Comparison of ENCODE assay signal across 9 cellular contexts in genomic region chr3:69326821-69327433, GRCh38. TPM values are rescaled to one million over a fixed set of nuclear protein-coding genes. Genes with fewer than 3 reads are reported as not detected.
A peak's percentile ranks its signal among the peaks of the same experiment; 100 is the strongest.
DNase-seq lines count a peak whose midpoint lies in the region; ATAC-seq and TF ChIP-seq lines count a peak whose summit lies in the region.
"Had no signal": no experiment of that assay in that cellular context is flagged by ENCODE, and none has a peak within 500 bp of the region (broad histone marks: within the 10 kb centered on the region; RNA-seq: fewer than 3 reads in every experiment).

No MANE protein-coding gene starts in this region.

- intact Hi-C loops in psoas muscle (cut with DNase I) = no loop called here

- H3K36me3 ChIP-seq in skeletal muscle tissue (ENCODE audit: control insufficient read depth in 3 of 3, insufficient read depth in 3 of 3, low read length in 3 of 3) (no peaks in the 10 kb centered on the region), psoas muscle (ENCODE audit: insufficient read depth in 1 of 2, low read depth in 1 of 2) (no peaks in the 10 kb centered on the region)

- H3K27ac ChIP-seq in skeletal muscle tissue (ENCODE audit: low read depth, low read length) (peak overlapping the region; percentile 45), psoas muscle (no peak overlapping the region)
- H3K27ac ChIP-seq: VCaP had no signal

- H3K27me3 ChIP-seq in skeletal muscle tissue (ENCODE audit: control insufficient read depth in 3 of 3, insufficient read depth in 3 of 3, low read length in 3 of 3) = no peaks in the 10 kb centered on the region
- H3K27me3 ChIP-seq in psoas muscle (ENCODE audit: insufficient read depth in 3 of 3, low read length in 2 of 3) = no peaks in the 10 kb centered on the region

- TF ChIP-seq CTCF in psoas muscle (IDR thresholded peaks at IDR 0.05) = no peak

- ATAC-seq in HG03135 (IDR thresholded peaks at IDR 0.05; ENCODE audit: unreplicated experiment) = peak; percentile 84
- peak; percentile 94 for ATAC-seq in activated T-cell treated with anti-CD3 and anti-CD28 coated beads, Interleukin-2, amount 50 U/mL, for 4 hours
- ATAC-seq in psoas muscle = no peak

- H3K9ac ChIP-seq in skeletal muscle tissue (ENCODE audit: low read depth in 1 of 3, low read length in 3 of 3) = no peak overlapping the region

- H3K4me1 Mint-ChIP-seq in activated T-cell treated with anti-CD3 and anti-CD28 coated beads, Interleukin-2, amount 50 U/mL, for 4 hours (ENCODE audit: low read depth) = peaks cover 46% of the 10 kb centered on the region

- peak; percentile 15 for DNase-seq in activated CD8-positive, alpha-beta memory T cell treated with anti-CD3 and anti-CD28 coated beads, Interleukin-2, amount 50 U/mL, for 24 hours (ENCODE audit: extremely low read depth)
- no peak for DNase-seq in activated CD8-positive, alpha-beta memory T cell treated with anti-CD3 and anti-CD28 coated beads, Interleukin-2, amount 50 U/mL, for 48 hours
- peak; percentile 31 for DNase-seq in activated T-cell treated with anti-CD3 and anti-CD28 coated beads, Interleukin-2, amount 50 U/mL, for 4 hours
- DNase-seq in EL (no peak), psoas muscle (no peak), NCI-H526 treated with DMSO at 0.1 percent for 48 hours (lab: John Stamatoyannopoulos, UW) (no peak)

- H3K27me3 Mint-ChIP-seq in activated T-cell treated with anti-CD3 and anti-CD28 coated beads, Interleukin-2, amount 50 U/mL, for 4 hours (ENCODE audit: low read depth) = no peaks in the 10 kb centered on the region

- H3K9me3 ChIP-seq in skeletal muscle tissue (ENCODE audit: control insufficient read depth in 3 of 3, low read length in 3 of 3) (no peaks in the 10 kb centered on the region), psoas muscle (no peaks in the 10 kb centered on the region)

- 42 to 48% (median 42%) methylated on average over 5 of the region's 5 CpGs for WGBS in psoas muscle, 3 donors

- H3K9me3 Mint-ChIP-seq in activated T-cell treated with anti-CD3 and anti-CD28 coated beads, Interleukin-2, amount 50 U/mL, for 4 hours = no peaks in the 10 kb centered on the region

- no peak overlapping the region for H3K4me3 ChIP-seq in skeletal muscle tissue (ENCODE audit: low read length in 3 of 3)
- H3K4me3 ChIP-seq in psoas muscle = no peak overlapping the region

- H3K4me3 Mint-ChIP-seq in activated T-cell treated with anti-CD3 and anti-CD28 coated beads, Interleukin-2, amount 50 U/mL, for 4 hours = peak overlapping the region; percentile 50

- no peaks in the 10 kb centered on the region for H3K36me3 Mint-ChIP-seq in activated T-cell treated with anti-CD3 and anti-CD28 coated beads, Interleukin-2, amount 50 U/mL, for 4 hours (ENCODE audit: insufficient read depth)

- no peaks in the 10 kb centered on the region for H3K4me1 ChIP-seq in skeletal muscle tissue (ENCODE audit: control insufficient read depth in 3 of 3, insufficient read depth in 3 of 3, low read length in 3 of 3)
- H3K4me1 ChIP-seq in psoas muscle = no peaks in the 10 kb centered on the region

RNA-seq across cellular contexts. Expression of gene FRMD4B, which starts 59.0 kb away (rescaled TPM):
- 10 to 100 TPM; 16.3 to 24.6 (median 23.6) TPM for total RNA-seq in activated T-cell treated with anti-CD3 and anti-CD28 coated beads, Interleukin-2, amount 50 U/mL, for 4 hours
- total RNA-seq in skeletal muscle tissue (21.4 TPM), psoas muscle (1 to 10 TPM; 2.6 to 4.0 (median 2.9) TPM)
- 1 to 10 TPM; 1.1 to 3.0 (median 1.5) TPM for polyA plus RNA-seq in psoas muscle

Comparison
In these comparisons a context has a peak if more than half of its experiments do, and no peak if none do; other contexts are left out.
1. DNase-seq: peak in activated CD8-positive, alpha-beta memory T cell treated with anti-CD3 and anti-CD28 coated beads, Interleukin-2, amount 50 U/mL, for 24 hours (single experiment) and activated T-cell treated with anti-CD3 and anti-CD28 coated beads, Interleukin-2, amount 50 U/mL, for 4 hours (single experiment); none in activated CD8-positive, alpha-beta memory T cell treated with anti-CD3 and anti-CD28 coated beads, Interleukin-2, amount 50 U/mL, for 48 hours (single experiment), EL (single experiment), psoas muscle (0 of 2) and NCI-H526 treated with DMSO at 0.1 percent for 48 hours (single experiment).
2. ATAC-seq: peak in HG03135 (single experiment) and activated T-cell treated with anti-CD3 and anti-CD28 coated beads, Interleukin-2, amount 50 U/mL, for 4 hours (2 of 2); none in psoas muscle (0 of 4).